In genomic region chr21:26433386-26433785, GRCh38 we compare ENCODE assay signal across 31 cellular contexts.
"Had no signal": no experiment of that assay in that cellular context is flagged by ENCODE, and none has a peak within 500 bp of the region (broad histone marks: within the 10 kb centered on the region; RNA-seq: fewer than 3 reads in every experiment).

No MANE protein-coding gene starts in this region.

- H3K4me3 ChIP-seq: ascending aorta, breast epithelium, esophagus squamous epithelium, pancreas, prostate gland, tibial artery had no signal

- H3K9me3 ChIP-seq: ascending aorta, breast epithelium, esophagus squamous epithelium, pancreas, prostate gland, tibial artery had no signal

- H3K36me3 ChIP-seq: ascending aorta, breast epithelium, esophagus squamous epithelium, pancreas, prostate gland, tibial artery had no signal

- H3K4me1 ChIP-seq: breast epithelium, esophagus squamous epithelium, pancreas, prostate gland, tibial artery had no signal

- H3K36me3 Mint-ChIP-seq: activated naive CD4-positive, alpha-beta T cell treated with anti-CD3 and anti-CD28 coated beads, Interleukin-2, amount 10 ng/mL, durations not matched to agents 7 days and 5 days; activated naive CD8-positive, alpha-beta T cell treated with anti-CD3 and anti-CD28 coated beads, Interleukin-2, amount 10 ng/mL, durations not matched to agents 7 days and 5 days; immature natural killer cell; mesothelial cell of epicardium; naive thymus-derived CD4-positive, alpha-beta T cell; stimulated activated memory B cell treated with anti-CD40 and anti-IgM and Interleukin-4, amounts not matched to agents 10 μg/mL and 1 μg/mL and 100 μg/mL, for 72 hours had no signal

- DNase-seq: activated CD4-positive, alpha-beta T cell treated with anti-CD3 and anti-CD28 coated beads for 4 hours; activated CD4-positive, alpha-beta T cell treated with anti-CD3 and anti-CD28 coated beads, Interleukin-2, amount 50 U/mL, for 4 hours; activated effector memory CD4-positive, alpha-beta T cell treated with anti-CD3 and anti-CD28 coated beads, Interleukin-2, amount 50 U/mL, for 16 hours; activated naive CD4-positive, alpha-beta T cell treated with anti-CD3 and anti-CD28 coated beads, Interleukin-2, amount 10 ng/mL, durations not matched to agents 7 days and 5 days; activated naive CD8-positive, alpha-beta T cell treated with anti-CD3 and anti-CD28 coated beads, Interleukin-2, amount 10 ng/mL, durations not matched to agents 7 days and 5 days; activated T-cell treated with anti-CD3 and anti-CD28 coated beads for 4 hours; endodermal cell; esophagus squamous epithelium; head of caudate nucleus; hippocampal formation; immature natural killer cell; kidney; left colon; naive thymus-derived CD4-positive, alpha-beta T cell; nucleus accumbens; pancreas; retina; small intestine; stimulated activated CD4-positive, alpha-beta T cell treated with anti-CD3 and anti-CD28 coated beads, Interleukin-4, amount 100 ng/mL, for 4 hours; stimulated activated CD8-positive, alpha-beta memory T cell treated with anti-CD3 and anti-CD28 coated beads, Interleukin-4, amount 100 ng/mL, for 48 hours; stimulated activated naive CD8-positive, alpha-beta T cell treated with anti-CD3 and anti-CD28 coated beads, Interleukin-15, amount 100 ng/mL, for 72 hours; tibial artery had no signal

- H3K4me3 Mint-ChIP-seq: activated naive CD4-positive, alpha-beta T cell treated with anti-CD3 and anti-CD28 coated beads, Interleukin-2, amount 10 ng/mL, durations not matched to agents 7 days and 5 days; activated naive CD8-positive, alpha-beta T cell treated with anti-CD3 and anti-CD28 coated beads, Interleukin-2, amount 10 ng/mL, durations not matched to agents 7 days and 5 days; central memory CD8-positive, alpha-beta T cell; dendritic cell treated with granulocyte-macrophage colony-stimulating factor and Interleukin-4, amounts not matched to agents 40 ng/mL and 50 ng/mL, for 4 days; endodermal cell; immature natural killer cell; mesothelial cell of epicardium; naive thymus-derived CD4-positive, alpha-beta T cell; stimulated activated memory B cell treated with anti-CD40 and anti-IgM and Interleukin-4, amounts not matched to agents 10 μg/mL and 1 μg/mL and 100 μg/mL, for 72 hours; stimulated activated naive CD8-positive, alpha-beta T cell treated with anti-CD3 and anti-CD28 coated beads, Interleukin-15, amount 100 ng/mL, for 72 hours had no signal

- ATAC-seq: left colon; naive thymus-derived CD4-positive, alpha-beta T cell; pancreas; sciatic nerve; stimulated activated memory B cell treated with anti-CD40 and anti-IgM and Interleukin-4, amounts not matched to agents 10 μg/mL and 1 μg/mL and 100 μg/mL, for 72 hours; stimulated activated naive CD8-positive, alpha-beta T cell treated with anti-CD3 and anti-CD28 coated beads, Interleukin-15, amount 100 ng/mL, for 72 hours had no signal

- H3K27me3 Mint-ChIP-seq: activated naive CD4-positive, alpha-beta T cell treated with anti-CD3 and anti-CD28 coated beads, Interleukin-2, amount 10 ng/mL, durations not matched to agents 7 days and 5 days; activated naive CD8-positive, alpha-beta T cell treated with anti-CD3 and anti-CD28 coated beads, Interleukin-2, amount 10 ng/mL, durations not matched to agents 7 days and 5 days; central memory CD8-positive, alpha-beta T cell; dendritic cell treated with granulocyte-macrophage colony-stimulating factor and Interleukin-4, amounts not matched to agents 40 ng/mL and 50 ng/mL, for 4 days; stimulated activated memory B cell treated with anti-CD40 and anti-IgM and Interleukin-4, amounts not matched to agents 10 μg/mL and 1 μg/mL and 100 μg/mL, for 72 hours had no signal

- H3K4me1 Mint-ChIP-seq: activated naive CD4-positive, alpha-beta T cell treated with anti-CD3 and anti-CD28 coated beads, Interleukin-2, amount 10 ng/mL, durations not matched to agents 7 days and 5 days; activated naive CD8-positive, alpha-beta T cell treated with anti-CD3 and anti-CD28 coated beads, Interleukin-2, amount 10 ng/mL, durations not matched to agents 7 days and 5 days; central memory CD8-positive, alpha-beta T cell; immature natural killer cell; mesothelial cell of epicardium; naive thymus-derived CD4-positive, alpha-beta T cell; stimulated activated memory B cell treated with anti-CD40 and anti-IgM and Interleukin-4, amounts not matched to agents 10 μg/mL and 1 μg/mL and 100 μg/mL, for 72 hours; stimulated activated naive CD8-positive, alpha-beta T cell treated with anti-CD3 and anti-CD28 coated beads, Interleukin-15, amount 100 ng/mL, for 72 hours had no signal

- H3K9me3 Mint-ChIP-seq: activated naive CD4-positive, alpha-beta T cell treated with anti-CD3 and anti-CD28 coated beads, Interleukin-2, amount 10 ng/mL, durations not matched to agents 7 days and 5 days; activated naive CD8-positive, alpha-beta T cell treated with anti-CD3 and anti-CD28 coated beads, Interleukin-2, amount 10 ng/mL, durations not matched to agents 7 days and 5 days; endodermal cell; mesothelial cell of epicardium; stimulated activated memory B cell treated with anti-CD40 and anti-IgM and Interleukin-4, amounts not matched to agents 10 μg/mL and 1 μg/mL and 100 μg/mL, for 72 hours had no signal

- H3K27me3 ChIP-seq: ascending aorta, breast epithelium, esophagus squamous epithelium, pancreas, tibial artery had no signal

- H3K27ac ChIP-seq: ascending aorta, breast epithelium, esophagus squamous epithelium, pancreas, prostate gland, tibial artery, VCaP had no signal
